In genomic region chr18:13563390-13563805, GRCh38 we compare ENCODE assay signal across 10 cellular contexts.
DNase-seq lines count a peak whose midpoint lies in the region; ATAC-seq and TF ChIP-seq lines count a peak whose summit lies in the region.
"Had no signal": no experiment of that assay in that cellular context is flagged by ENCODE, and none has a peak within 500 bp of the region (broad histone marks: within the 10 kb centered on the region; RNA-seq: fewer than 3 reads in every experiment).

No MANE protein-coding gene starts in this region.

- peak overlapping the region; percentile 51 for H3K4me2 ChIP-seq in OCI-LY7 (ENCODE audit: low read length)

- POLR2A ChIA-PET in OCI-LY7 (lab: Charles Lee) = interaction anchor here (0.6 to 5.4 kb wide), 8 partner anchors 14 to 1355 kb away, joined by 3 to 65 read pairs (median 4); no protein-coding TSS in a partner anchor
- POLR2A ChIA-PET in CD8-positive, alpha-beta memory T cell (lab: Charles Lee) = no interaction called here

- TF ChIP-seq CTCF in OCI-LY7 (conservative IDR thresholded peaks at IDR 0.05; ENCODE audit: low read length) = no peak
- no peak for TF ChIP-seq CTCF in heart right ventricle (IDR thresholded peaks at IDR 0.05)

- H3K79me2 ChIP-seq in OCI-LY7 (ENCODE audit: insufficient read depth, low read depth, low read length) = no peaks in the 10 kb centered on the region

- no peak overlapping the region for H3K4me3 Mint-ChIP-seq in T-helper 1 cell treated with Interleukin-12 subunit alpha and Interleukin-12 subunit beta and Interleukin-4 antibody, amounts not matched to agents 30 μg/mL and 1 μg/mL, for 36 hours
- H3K4me3 Mint-ChIP-seq in CD8-positive, alpha-beta memory T cell = no peak overlapping the region

- intact Hi-C loops in OCI-LY7 (cut with micrococcal nuclease; ENCODE audit: unreplicated experiment) (no loop called here), heart right ventricle (cut with DNase I) (loop anchor here in 6 of 10 donors (5.0 to 10.0 kb wide), 6 partner anchors 49 to 164 kb away; partner anchors contain the start of genes FAM210A (in 2 of the 6) and RNMT (in 2 of the 6))

- peak in 6 of 8 donors; percentile 29 to 69 (median 50) for ATAC-seq in heart right ventricle
- ATAC-seq: HCT116 had no signal

- no peak overlapping the region for H3K9ac ChIP-seq in stomach smooth muscle (ENCODE audit: low read length in 2 of 2)

- WGBS in heart right ventricle, 2 donors = 28 to 31% methylated on average over 9 of the region's 9 CpGs

- CTCF ChIA-PET in OCI-LY7 (lab: Charles Lee; ENCODE audit: unreplicated experiment) = no interaction called here
- CTCF ChIA-PET in CD8-positive, alpha-beta memory T cell (lab: Charles Lee) = no interaction called here

- no peaks in the 10 kb centered on the region for H3K9me3 Mint-ChIP-seq in T-helper 1 cell treated with Interleukin-12 subunit alpha and Interleukin-12 subunit beta and Interleukin-4 antibody, amounts not matched to agents 30 μg/mL and 1 μg/mL, for 36 hours
- no peaks in the 10 kb centered on the region for H3K9me3 Mint-ChIP-seq in CD8-positive, alpha-beta memory T cell

- H3K4me1 Mint-ChIP-seq in T-helper 1 cell treated with Interleukin-12 subunit alpha and Interleukin-12 subunit beta and Interleukin-4 antibody, amounts not matched to agents 30 μg/mL and 1 μg/mL, for 36 hours (ENCODE audit: low read depth) = peaks cover 40% of the 10 kb centered on the region
- peaks cover 23 to 53% (median 37%) of the 10 kb centered on the region in 3 donors for H3K4me1 Mint-ChIP-seq in CD8-positive, alpha-beta memory T cell

- H3K27ac ChIP-seq in OCI-LY7 (ENCODE audit: low read depth, low read length, poor library complexity, severe bottlenecking) = no peak overlapping the region
- H3K27ac ChIP-seq in heart right ventricle = peak overlapping the region; percentile 40 to 90 (median 68)
- H3K27ac ChIP-seq in stomach smooth muscle (ENCODE audit: low read length) = peak overlapping the region; percentile 41
- H3K27ac ChIP-seq in CD8-positive, alpha-beta memory T cell (ENCODE audit: low read depth, low read length) = no peak overlapping the region

- peaks cover 56% of the 10 kb centered on the region for H3K4me1 ChIP-seq in OCI-LY7 (ENCODE audit: insufficient read depth, low read length, poor library complexity, severe bottlenecking)
- H3K4me1 ChIP-seq in heart right ventricle = peaks cover 20 to 80% (median 40%) of the 10 kb centered on the region in 9 donors
- peaks cover 39% of the 10 kb centered on the region for H3K4me1 ChIP-seq in stomach smooth muscle (ENCODE audit: control insufficient read depth, insufficient read depth, low read length)
- H3K4me1 ChIP-seq in CD8-positive, alpha-beta memory T cell (ENCODE audit: insufficient read depth, low read length) = peaks cover 4% of the 10 kb centered on the region

- H3K36me3 ChIP-seq in OCI-LY7 (ENCODE audit: insufficient read depth, low read length) = no peaks in the 10 kb centered on the region
- H3K36me3 ChIP-seq in heart right ventricle = no peaks in the 10 kb centered on the region
- H3K36me3 ChIP-seq in stomach smooth muscle (ENCODE audit: control insufficient read depth in 2 of 2, insufficient read depth in 2 of 2, low read length in 2 of 2) = no peaks in the 10 kb centered on the region
- no peaks in the 10 kb centered on the region for H3K36me3 ChIP-seq in CD8-positive, alpha-beta memory T cell (ENCODE audit: insufficient read depth, low read length)

- H3K9me3 ChIP-seq in OCI-LY7 (ENCODE audit: low read length) (no peaks in the 10 kb centered on the region), heart right ventricle (no peaks in the 10 kb centered on the region), stomach smooth muscle (ENCODE audit: control insufficient read depth in 2 of 2, low read length in 2 of 2) (no peaks in the 10 kb centered on the region)
- no peaks in the 10 kb centered on the region for H3K9me3 ChIP-seq in CD8-positive, alpha-beta memory T cell (ENCODE audit: low read length)

- H3K9me2 ChIP-seq in OCI-LY7 (ENCODE audit: insufficient read depth, low read length) = no peaks in the 10 kb centered on the region

- DNase-seq in T-helper 1 cell (no peak), OCI-LY7 (ENCODE audit: low spot score) (no peak), heart right ventricle (no peak), SKM-1 (lab: John Stamatoyannopoulos, UW; ENCODE audit: unreplicated experiment) (no peak), GM03348 (ENCODE audit: low spot score) (no peak)
- DNase-seq in CD8-positive, alpha-beta memory T cell = no peak
- DNase-seq: effector CD4-positive, alpha-beta T cell had no signal

- H3K27me3 ChIP-seq in heart right ventricle = no peaks in the 10 kb centered on the region
- H3K27me3 ChIP-seq in stomach smooth muscle (ENCODE audit: control insufficient read depth in 1 of 2, insufficient read depth in 2 of 2, low read length in 2 of 2) = no peaks in the 10 kb centered on the region
- no peaks in the 10 kb centered on the region for H3K27me3 ChIP-seq in CD8-positive, alpha-beta memory T cell (ENCODE audit: insufficient read depth, low read length, poor library complexity, severe bottlenecking)

- H3K4me3 ChIP-seq in OCI-LY7 (ENCODE audit: low read depth, low read length, poor library complexity, severe bottlenecking) (no peak overlapping the region), heart right ventricle (no peak overlapping the region), stomach smooth muscle (ENCODE audit: low read length in 2 of 2) (no peak overlapping the region)
- H3K4me3 ChIP-seq in CD8-positive, alpha-beta memory T cell (ENCODE audit: low read length) = no peak overlapping the region

- H3K27me3 Mint-ChIP-seq in T-helper 1 cell treated with Interleukin-12 subunit alpha and Interleukin-12 subunit beta and Interleukin-4 antibody, amounts not matched to agents 30 μg/mL and 1 μg/mL, for 36 hours (ENCODE audit: low read depth) = no peaks in the 10 kb centered on the region
- no peaks in the 10 kb centered on the region for H3K27me3 Mint-ChIP-seq in CD8-positive, alpha-beta memory T cell

- BruUV-seq in OCI-LY7 (replicated peaks; lab: Mats Ljungman, UMichigan) = no TSS peak

- peaks cover 5% of the 10 kb centered on the region for H3K36me3 Mint-ChIP-seq in T-helper 1 cell treated with Interleukin-12 subunit alpha and Interleukin-12 subunit beta and Interleukin-4 antibody, amounts not matched to agents 30 μg/mL and 1 μg/mL, for 36 hours (ENCODE audit: low read depth)
- peaks cover 0 to 2% (median 0%) of the 10 kb centered on the region in 3 donors for H3K36me3 Mint-ChIP-seq in CD8-positive, alpha-beta memory T cell

- peak overlapping the region; percentile 6; the same call in 1 of the 2 replicates for H2AFZ ChIP-seq in OCI-LY7 (ENCODE audit: low read length)

- no peaks in the 10 kb centered on the region for H4K20me1 ChIP-seq in OCI-LY7 (ENCODE audit: insufficient read depth, low read length)

- peak overlapping the region; percentile 92 for H3K27ac Mint-ChIP-seq in T-helper 1 cell treated with Interleukin-12 subunit alpha and Interleukin-12 subunit beta and Interleukin-4 antibody, amounts not matched to agents 30 μg/mL and 1 μg/mL, for 36 hours
- no peak overlapping the region for H3K27ac Mint-ChIP-seq in CD8-positive, alpha-beta memory T cell

Comparison
In these comparisons a context has a peak if more than half of its experiments do, and no peak if none do; other contexts are left out.
1. H3K27ac ChIP-seq: peak in heart right ventricle (10 of 10) and stomach smooth muscle (single experiment); none in OCI-LY7 (single experiment) and CD8-positive, alpha-beta memory T cell (single experiment).